In the genomic region with DNA sequence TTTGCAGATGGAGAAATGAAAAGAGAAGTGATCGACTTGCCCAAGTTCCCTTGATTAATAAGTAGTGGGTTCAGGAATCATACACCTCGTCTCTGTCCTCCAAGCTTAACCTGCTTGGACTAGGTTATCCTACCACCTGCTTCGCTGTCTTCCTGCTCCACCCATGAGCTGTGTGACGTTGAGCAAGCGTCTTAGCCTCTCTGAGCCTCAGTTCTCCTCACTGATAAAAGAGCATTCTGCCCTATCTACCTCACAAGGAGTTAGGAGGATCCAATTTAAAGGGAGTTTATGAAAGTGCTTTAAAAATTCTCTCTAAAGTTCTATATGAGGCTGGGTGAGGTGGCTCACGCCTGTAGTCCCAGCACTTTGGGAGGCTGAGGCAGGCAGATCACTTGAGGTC, we compare ENCODE assay signal across 26 cellular contexts. TPM values are rescaled to one million over a fixed set of nuclear protein-coding genes. Genes with fewer than 3 reads are reported as not detected.
DNase-seq lines count a peak whose midpoint lies in the region; ATAC-seq and TF ChIP-seq lines count a peak whose summit lies in the region.
"Had no signal": no experiment of that assay in that cellular context is flagged by ENCODE, and none has a peak within 500 bp of the region (broad histone marks: within the 10 kb centered on the region; RNA-seq: fewer than 3 reads in every experiment).

No MANE protein-coding gene starts in this region.

- no peak for TF ChIP-seq CTCF in Caco-2 (IDR thresholded peaks at IDR 0.05; ENCODE audit: insufficient read depth in 1 of 2, low read depth in 1 of 2, low read length in 1 of 2, severe bottlenecking in 1 of 2, unreplicated experiment in 1 of 2)
- TF ChIP-seq CTCF in neural crest cell (conservative IDR thresholded peaks at IDR 0.05) = no peak

- no peaks in the 10 kb centered on the region for H3K36me3 Mint-ChIP-seq in activated T-cell treated with anti-CD3 and anti-CD28 coated beads, Interleukin-2, amount 50 U/mL, for 24 hours (ENCODE audit: low read depth)
- peaks cover 12% of the 10 kb centered on the region for H3K36me3 Mint-ChIP-seq in Caco-2 (ENCODE audit: insufficient read depth, unreplicated experiment)
- H3K36me3 Mint-ChIP-seq in central memory CD8-positive, alpha-beta T cell (ENCODE audit: insufficient read depth) = peaks cover 8% of the 10 kb centered on the region
- no peaks in the 10 kb centered on the region for H3K36me3 Mint-ChIP-seq in neural crest cell (ENCODE audit: low read depth)

- ATAC-seq in central memory CD8-positive, alpha-beta T cell (replicated peaks; ENCODE audit: extremely low read depth, poor library complexity, severe bottlenecking) = no peak
- ATAC-seq in GM18868 (IDR thresholded peaks at IDR 0.05; ENCODE audit: unreplicated experiment) = no peak
- no peak for ATAC-seq in HG03095 (IDR thresholded peaks at IDR 0.05; ENCODE audit: unreplicated experiment)
- ATAC-seq in GM21381 (IDR thresholded peaks at IDR 0.05; ENCODE audit: unreplicated experiment) = no peak
- ATAC-seq: activated CD8-positive, alpha-beta T cell treated with anti-CD3 and anti-CD28 coated beads, Interleukin-2, amount 10 ng/mL, durations not matched to agents 7 days and 5 days had no signal

- POLR2A ChIA-PET in Caco-2 (lab: Charles Lee) = no interaction called here

- no peaks in the 10 kb centered on the region for H3K36me3 ChIP-seq in Caco-2 (ENCODE audit: control insufficient read depth, insufficient read depth, low read length)
- H3K36me3 ChIP-seq: MG63, ovary, suprapubic skin, vagina had no signal

- H3K4me1 Mint-ChIP-seq in activated T-cell treated with anti-CD3 and anti-CD28 coated beads, Interleukin-2, amount 50 U/mL, for 24 hours (ENCODE audit: low read depth) = peaks cover 16% of the 10 kb centered on the region
- H3K4me1 Mint-ChIP-seq in Caco-2 (ENCODE audit: low read depth, unreplicated experiment) (no peaks in the 10 kb centered on the region), neural crest cell (peaks cover 11% of the 10 kb centered on the region)
- H3K4me1 Mint-ChIP-seq in central memory CD8-positive, alpha-beta T cell = peaks cover 25% of the 10 kb centered on the region

- H3K4me3 ChIP-seq in Caco-2 (ENCODE audit: low read depth, low read length) = no peak overlapping the region
- H3K4me3 ChIP-seq: MG63 had no signal

- no peaks in the 10 kb centered on the region for H3K9me3 Mint-ChIP-seq in activated T-cell treated with anti-CD3 and anti-CD28 coated beads, Interleukin-2, amount 50 U/mL, for 24 hours
- H3K9me3 Mint-ChIP-seq in Caco-2 (ENCODE audit: unreplicated experiment) (no peaks in the 10 kb centered on the region), neural crest cell (no peaks in the 10 kb centered on the region)
- no peaks in the 10 kb centered on the region for H3K9me3 Mint-ChIP-seq in central memory CD8-positive, alpha-beta T cell

- intact Hi-C loops in Caco-2 (cut with micrococcal nuclease; ENCODE audit: unreplicated experiment) = no loop called here

- CTCF ChIA-PET in Caco-2 (lab: Charles Lee) = interaction anchor here (0.7 kb wide), 1 partner anchor 863 kb away, joined by 4 read pairs; no protein-coding TSS in a partner anchor

- peak overlapping the region; percentile 20 for H3K4me3 Mint-ChIP-seq in activated T-cell treated with anti-CD3 and anti-CD28 coated beads, Interleukin-2, amount 50 U/mL, for 24 hours
- H3K4me3 Mint-ChIP-seq in Caco-2 (ENCODE audit: unreplicated experiment) (peak overlapping the region; percentile 89), neural crest cell (peak overlapping the region; percentile 35)
- H3K4me3 Mint-ChIP-seq in central memory CD8-positive, alpha-beta T cell = peak overlapping the region; percentile 23
- H3K4me3 Mint-ChIP-seq: activated CD8-positive, alpha-beta T cell treated with anti-CD3 and anti-CD28 coated beads, Interleukin-2, amount 10 ng/mL, durations not matched to agents 7 days and 5 days had no signal

- no peak for DNase-seq in activated T-cell treated with anti-CD3 and anti-CD28 coated beads, Interleukin-2, amount 50 U/mL, for 24 hours
- no peak for DNase-seq in activated T-cell treated with anti-CD3 and anti-CD28 coated beads, Interleukin-2, amount 50 U/mL, for 48 hours
- DNase-seq in Caco-2 (no peak), neural crest cell (ENCODE audit: low read depth, low spot score) (no peak)
- DNase-seq in central memory CD8-positive, alpha-beta T cell (ENCODE audit: low spot score in 2 of 2) = no peak
- DNase-seq: ACHN; activated CD8-positive, alpha-beta T cell treated with anti-CD3 and anti-CD28 coated beads, Interleukin-2, amount 10 ng/mL, durations not matched to agents 7 days and 5 days; amniotic stem cell; C1 segment of cervical spinal cord; GDM1; IMR-90; MG63; NCI-H1436; ovary; Right ventricle myocardium superior had no signal

- H3K4me1 ChIP-seq in Caco-2 = no peaks in the 10 kb centered on the region

- no peaks in the 10 kb centered on the region for H3K27me3 ChIP-seq in Caco-2 (replicated peaks; ENCODE audit: control insufficient read depth, insufficient read depth, low read length)
- H3K27me3 ChIP-seq: MG63, ovary, suprapubic skin, vagina had no signal

- no peaks in the 10 kb centered on the region for H3K9me3 ChIP-seq in Caco-2
- H3K9me3 ChIP-seq: MG63, ovary, suprapubic skin, vagina had no signal

- peaks cover 27% of the 10 kb centered on the region for H3K27me3 Mint-ChIP-seq in activated T-cell treated with anti-CD3 and anti-CD28 coated beads, Interleukin-2, amount 50 U/mL, for 24 hours
- H3K27me3 Mint-ChIP-seq in Caco-2 (ENCODE audit: insufficient read depth, unreplicated experiment) (no peaks in the 10 kb centered on the region), neural crest cell (ENCODE audit: low read depth) (peaks cover 34% of the 10 kb centered on the region)
- H3K27me3 Mint-ChIP-seq in central memory CD8-positive, alpha-beta T cell = no peaks in the 10 kb centered on the region

- no TSS peak for BruUV-seq in Caco-2 (replicated peaks; lab: Mats Ljungman, UMichigan)

- H3K27ac Mint-ChIP-seq in activated T-cell treated with anti-CD3 and anti-CD28 coated beads, Interleukin-2, amount 50 U/mL, for 24 hours = no peak overlapping the region
- no peak overlapping the region for H3K27ac Mint-ChIP-seq in Caco-2 (ENCODE audit: unreplicated experiment)
- no peak overlapping the region for H3K27ac Mint-ChIP-seq in central memory CD8-positive, alpha-beta T cell (ENCODE audit: low read depth)
- H3K27ac Mint-ChIP-seq in neural crest cell (ENCODE audit: unreplicated experiment) = no peak overlapping the region
- H3K27ac Mint-ChIP-seq: activated CD8-positive, alpha-beta T cell treated with anti-CD3 and anti-CD28 coated beads, Interleukin-2, amount 10 ng/mL, durations not matched to agents 7 days and 5 days had no signal

RNA-seq across cellular contexts. Expression of gene BHLHA9, which starts 9.5 kb away (rescaled TPM):
- total RNA-seq in Caco-2 (2022) = not detected in 2 replicates
- not detected in 2 replicates for total RNA-seq in neural crest cell
- total RNA-seq: activated CD8-positive, alpha-beta T cell treated with anti-CD3 and anti-CD28 coated beads, Interleukin-2, amount 10 ng/mL, durations not matched to agents 7 days and 5 days; cardiac septum; dermis microvascular lymphatic vessel endothelial cell; fibroblast of villous mesenchyme; IMR-90; liver; mucosa of gallbladder; ovary; right cardiac atrium; Right ventricle myocardium superior; suprapubic skin; vagina had no signal

RNA-seq across cellular contexts. Expression of gene TRARG1, which starts 18.7 kb away (rescaled TPM):
- total RNA-seq in Caco-2 (2022) (not detected in 2 replicates), neural crest cell (0.07 and 0.18 TPM in 2 replicates)
- total RNA-seq: dermis microvascular lymphatic vessel endothelial cell, fibroblast of villous mesenchyme, IMR-90, liver, mucosa of gallbladder had no signal

Comparison
In these comparisons a context has a peak if more than half of its experiments do, and no peak if none do; other contexts are left out.
1. H3K4me3 Mint-ChIP-seq: peak in every context shown above with its lines; median percentile 89 in Caco-2; 35 in neural crest cell; 23 in central memory CD8-positive, alpha-beta T cell; 20 in activated T-cell treated with anti-CD3 and anti-CD28 coated beads, Interleukin-2, amount 50 U/mL, for 24 hours.